In the genomic region with DNA sequence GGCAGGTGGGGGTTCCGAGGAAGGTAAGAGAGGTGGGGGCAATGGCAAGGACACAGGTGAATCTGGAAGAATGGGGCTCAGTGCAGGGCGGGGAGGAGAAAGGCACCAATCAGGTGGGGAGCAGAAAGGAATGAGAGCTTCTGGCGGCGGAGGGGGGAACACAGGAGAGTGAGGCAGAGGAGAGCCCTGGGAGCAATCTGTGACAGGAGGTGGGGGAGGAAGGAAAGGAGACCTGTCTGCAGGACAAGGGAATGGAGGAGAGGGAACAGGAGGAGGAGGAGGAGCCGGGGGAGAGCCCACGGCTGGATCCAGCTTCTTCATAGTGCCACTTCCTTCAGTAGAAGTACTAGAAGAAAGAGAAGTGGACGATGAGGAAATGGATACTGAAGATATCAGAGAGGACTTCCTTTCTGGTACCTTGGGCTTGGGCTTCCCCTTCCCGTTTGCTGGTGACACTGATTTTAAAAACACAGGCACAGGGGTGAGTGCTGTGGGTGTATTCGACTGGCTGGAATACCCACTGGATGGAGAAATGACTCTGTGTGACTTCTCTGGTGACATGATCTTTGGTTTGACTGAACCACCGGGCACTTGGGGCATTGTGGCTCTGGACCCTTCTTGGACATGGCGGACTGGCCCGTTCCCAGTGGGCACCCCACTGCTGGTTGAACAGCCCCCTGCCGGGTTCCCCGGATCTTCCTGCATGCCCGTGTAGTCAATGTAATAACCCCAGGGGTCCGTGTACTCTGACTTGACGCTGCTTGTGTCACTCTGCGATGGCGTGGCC, we compare ENCODE assay signal across 1 cellular context.
TF ChIP-seq lines count a peak whose summit lies in the region.

No MANE protein-coding gene starts in this region.

TF ChIP-seq in K562, 482 proteins besides CTCF, POLR2A, EP300 and RAD21:
- TF ChIP-seq SPI1 (IDR thresholded peaks at IDR 0.05; ENCODE audit: borderline replicate concordance, low read depth, low read length) (peak; percentile 16; the same call in 1 of the 2 replicates), TCF7L2 (IDR thresholded peaks at IDR 0.05; ENCODE audit: low read depth, low read length) (no peak), GATAD2A (IDR thresholded peaks at IDR 0.05) (no peak), RBM34 (IDR thresholded peaks at IDR 0.05; ENCODE audit: borderline replicate concordance, insufficient read depth, low read length) (no peak), BCOR (IDR thresholded peaks at IDR 0.05) (no peak), THRA (IDR thresholded peaks at IDR 0.05) (no peak)
- TF ChIP-seq, protein P1, sequence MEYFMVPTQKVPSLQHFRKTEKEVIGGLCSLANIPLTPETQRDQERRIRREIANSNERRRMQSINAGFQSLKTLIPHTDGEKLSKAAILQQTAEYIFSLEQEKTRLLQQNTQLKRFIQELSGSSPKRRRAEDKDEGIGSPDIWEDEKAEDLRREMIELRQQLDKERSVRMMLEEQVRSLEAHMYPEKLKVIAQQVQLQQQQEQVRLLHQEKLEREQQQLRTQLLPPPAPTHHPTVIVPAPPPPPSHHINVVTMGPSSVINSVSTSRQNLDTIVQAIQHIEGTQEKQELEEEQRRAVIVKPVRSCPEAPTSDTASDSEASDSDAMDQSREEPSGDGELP (CRISPR knock-in tag; IDR thresholded peaks at IDR 0.05; ENCODE audit: borderline replicate concordance), result no peak
TF ChIP-seq in K562: peak in this region for 1.
